Comparison of ENCODE assay signal across 17 cellular contexts in the genomic region with DNA sequence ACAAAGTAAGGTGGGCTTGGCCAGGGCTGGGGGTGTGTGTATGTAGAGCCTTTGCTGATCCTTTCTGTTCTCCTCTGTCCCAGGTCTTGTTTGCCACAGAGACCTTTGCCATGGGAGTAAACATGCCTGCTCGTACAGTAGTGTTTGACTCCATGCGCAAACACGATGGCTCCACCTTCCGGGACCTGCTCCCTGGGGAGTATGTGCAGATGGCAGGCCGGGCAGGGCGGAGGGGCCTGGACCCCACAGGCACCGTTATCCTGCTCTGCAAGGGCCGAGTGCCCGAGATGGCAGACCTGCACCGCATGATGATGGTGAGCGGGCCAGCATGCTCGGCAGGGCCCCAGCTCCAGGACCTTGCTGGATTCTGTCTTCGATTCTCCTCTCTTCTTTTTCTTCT. TPM values are rescaled to one million over a fixed set of nuclear protein-coding genes. Genes with fewer than 3 reads are reported as not detected.
DNase-seq lines count a peak whose midpoint lies in the region; ATAC-seq, FAIRE-seq and TF ChIP-seq lines count a peak whose summit lies in the region.
"Had no signal": no experiment of that assay in that cellular context is flagged by ENCODE, and none has a peak within 500 bp of the region (broad histone marks: within the 10 kb centered on the region; RNA-seq: fewer than 3 reads in every experiment).

No MANE protein-coding gene starts in this region.

- 88 to 91% (median 90%) methylated on average over 13 of the region's 13 CpGs for WGBS in heart left ventricle, 4 donors
- WGBS in K562 (ENCODE audit: insufficient coverage, low coverage, missing lambda C conversion rate) = 94% methylated on average over 13 of the region's 13 CpGs
- 54% methylated on average over 9 of the region's 13 CpGs for WGBS in right lobe of liver (ENCODE audit: insufficient coverage, low coverage, low lambda C conversion rate, missing lambda C conversion rate)
- 94 to 98% (median 95%) methylated on average over 11 to 13 of the region's 13 CpGs for WGBS in spleen, 5 donors

- in situ Hi-C loops in K562 (cut with MboI) = no loop called here

- no peak for TF ChIP-seq EP300 in K562 (IDR thresholded peaks at IDR 0.05; ENCODE audit: low read length)

- TF ChIP-seq CTCF in heart left ventricle (IDR thresholded peaks at IDR 0.05) = no peak
- no peak for TF ChIP-seq CTCF in K562 (IDR thresholded peaks at IDR 0.05 in 2 of 3, conservative IDR thresholded peaks at IDR 0.05 in 1 of 3; ENCODE audit: insufficient read depth in 2 of 3, low read depth in 1 of 3, low read length in 3 of 3)
- TF ChIP-seq CTCF in right lobe of liver (IDR thresholded peaks at IDR 0.05) = peak in 2 of 4 donors; percentile 26 to 28
- TF ChIP-seq CTCF in spleen (IDR thresholded peaks at IDR 0.05 in 8 of 11, conservative IDR thresholded peaks at IDR 0.05 in 3 of 11) = no peak

- peaks cover 11% of the 10 kb centered on the region for H3K79me2 ChIP-seq in K562 (ENCODE audit: control insufficient read depth, insufficient read depth, low read length)

- TF ChIP-seq POLR2A in heart left ventricle (IDR thresholded peaks at IDR 0.05) = no peak
- TF ChIP-seq POLR2A in K562 (conservative IDR thresholded peaks at IDR 0.05) = no peak
- no peak for TF ChIP-seq POLR2A in right lobe of liver (IDR thresholded peaks at IDR 0.05)
- no peak for TF ChIP-seq POLR2A in spleen (IDR thresholded peaks at IDR 0.05)

- no TSS peak for BruUV-seq in K562 (replicated peaks; lab: Mats Ljungman, UMichigan)

- TF ChIP-seq RAD21 in K562 (CRISPR knock-in tag; conservative IDR thresholded peaks at IDR 0.05 in 1 of 2, IDR thresholded peaks at IDR 0.05 in 1 of 2) = no peak

- no peak for FAIRE-seq in K562 (lab: Jason Lieb, UNC)
- FAIRE-seq: H54 had no signal

- no peaks in the 10 kb centered on the region for H3K9me1 ChIP-seq in K562 (ENCODE audit: control insufficient read depth, insufficient read depth, low read length)

- H3K9ac ChIP-seq in K562 (ENCODE audit: insufficient read depth in 1 of 2, low read depth in 2 of 2, low read length in 2 of 2) = no peak overlapping the region
- H3K9ac ChIP-seq: BLaER1 treated with 17β-estradiol and CSF1 and Interleukin-3, amounts not matched to agents 10 nM and 100 nM; GM23248 had no signal

- POLR2A ChIA-PET in K562 (lab: Yijun Ruan, JAX) = no interaction called here

- intact Hi-C loops in Right ventricle myocardium inferior (cut with DNase I) = no loop called here
- intact Hi-C loops in heart left ventricle (cut with DNase I) = no loop called here
- intact Hi-C loops in K562 (cut with micrococcal nuclease) = no loop called here
- intact Hi-C loops in right lobe of liver (cut with DNase I) = no loop called here
- intact Hi-C loops in spleen (cut with DNase I; ENCODE audit: low total_unique reads) = no loop called here

- no peaks in the 10 kb centered on the region for H4K20me1 ChIP-seq in K562 (replicated peaks; ENCODE audit: control insufficient read depth, insufficient read depth, low read length)

- H3K27me3 ChIP-seq in heart left ventricle (no peaks in the 10 kb centered on the region), K562 (ENCODE audit: control insufficient read depth in 2 of 2, insufficient read depth in 2 of 2, low read length in 2 of 2) (no peaks in the 10 kb centered on the region), right lobe of liver (no peaks in the 10 kb centered on the region), spleen (replicated peaks in 1 of 7) (no peaks in the 10 kb centered on the region)
- H3K27me3 ChIP-seq: BLaER1 treated with 17β-estradiol and CSF1 and Interleukin-3, amounts not matched to agents 10 nM and 100 nM had no signal

- no peak overlapping the region for H3K27ac ChIP-seq in heart left ventricle
- no peak overlapping the region for H3K27ac ChIP-seq in K562 (ENCODE audit: extremely low read depth, low read depth, low read length)
- peak overlapping the region in 2 of 3 donors; percentile 25 to 31 for H3K27ac ChIP-seq in right lobe of liver
- H3K27ac ChIP-seq in spleen = no peak overlapping the region
- H3K27ac ChIP-seq: BLaER1 treated with 17β-estradiol and CSF1 and Interleukin-3, amounts not matched to agents 10 nM and 100 nM; GM23248 had no signal

- DNase-seq in Right ventricle myocardium inferior (ENCODE audit: missing footprints) (peak; percentile 47), heart left ventricle (no peak), K562 (ENCODE audit: extremely low read depth in 1 of 4, low spot score in 3 of 4) (no peak), right lobe of liver (peak; percentile 47 to 75 (median 73)), spleen (peak; percentile 56), A172 (ENCODE audit: low spot score) (no peak)
- DNase-seq: 8988T; ACHN; CD4-positive, CD25-positive, alpha-beta regulatory T cell; DMS53; GF-D8; GM23248 had no signal

- CTCF ChIA-PET in K562 (lab: Yijun Ruan, JAX; ENCODE audit: low intra/inter-chr PET ratio) = no interaction called here

- H3K9me3 ChIP-seq in heart left ventricle (no peaks in the 10 kb centered on the region), K562 (replicated peaks; ENCODE audit: control insufficient read depth, insufficient read depth, low read depth, low read length) (no peaks in the 10 kb centered on the region), right lobe of liver (no peaks in the 10 kb centered on the region), spleen (no peaks in the 10 kb centered on the region)
- H3K9me3 ChIP-seq: BLaER1 treated with 17β-estradiol and CSF1 and Interleukin-3, amounts not matched to agents 10 nM and 100 nM had no signal

- ATAC-seq in Right ventricle myocardium inferior = no peak
- ATAC-seq in heart left ventricle = no peak
- no peak for ATAC-seq in K562
- ATAC-seq in right lobe of liver = peak; percentile 63 to 92 (median 86)
- ATAC-seq in HG02981 (IDR thresholded peaks at IDR 0.05; ENCODE audit: unreplicated experiment) = no peak
- ATAC-seq in HG03520 (IDR thresholded peaks at IDR 0.05; ENCODE audit: unreplicated experiment) = no peak

- H2AFZ ChIP-seq in K562 (ENCODE audit: low read depth, low read length) = no peak overlapping the region
- H2AFZ ChIP-seq: GM23248 had no signal

- H3K4me3 ChIP-seq in heart left ventricle = no peak overlapping the region
- H3K4me3 ChIP-seq in K562 = no peak overlapping the region
- no peak overlapping the region for H3K4me3 ChIP-seq in right lobe of liver
- no peak overlapping the region for H3K4me3 ChIP-seq in spleen
- H3K4me3 ChIP-seq: BLaER1 treated with 17β-estradiol and CSF1 and Interleukin-3, amounts not matched to agents 10 nM and 100 nM; GM23248 had no signal

- H3K36me3 ChIP-seq in heart left ventricle (peaks cover 0 to 98% (median 95%) of the 10 kb centered on the region in 9 donors), K562 (ENCODE audit: control insufficient read depth, insufficient read depth, low read length) (peaks cover 98% of the 10 kb centered on the region), right lobe of liver (peaks cover 15 to 80% (median 39%) of the 10 kb centered on the region in 4 donors), spleen (peaks cover 6 to 100% (median 97%) of the 10 kb centered on the region in 6 donors)

- H3K4me1 ChIP-seq in heart left ventricle (peaks cover 0 to 6% (median 3%) of the 10 kb centered on the region in 12 donors), K562 (replicated peaks in 1 of 2; ENCODE audit: control insufficient read depth in 2 of 2, insufficient read depth in 2 of 2, low read length in 2 of 2) (peaks cover 28 to 31% of the 10 kb centered on the region in 2 experiments; a peak in 4 of 5 replicates), right lobe of liver (peaks cover 0 to 17% (median 8%) of the 10 kb centered on the region in 4 donors), spleen (peaks cover 0 to 33% (median 12%) of the 10 kb centered on the region in 6 donors)

- no peak overlapping the region for H3K4me2 ChIP-seq in K562 (ENCODE audit: insufficient read depth, low read length)
- H3K4me2 ChIP-seq: BLaER1 treated with 17β-estradiol and CSF1 and Interleukin-3, amounts not matched to agents 10 nM and 100 nM had no signal

RNA-seq across cellular contexts. Expression of a gene that starts 6.2 kb away (rescaled TPM):
- total RNA-seq in Right ventricle myocardium inferior = 9.8 TPM
- total RNA-seq in heart left ventricle = 10 to 100 TPM in 8 of 9 donors, 1 to 10 TPM in 1; 9.4 to 17.8 (median 12.8) TPM
- polyA plus RNA-seq in heart left ventricle = 10 to 100 TPM; 11.3 to 14.3 TPM
- 48.5 and 121 TPM in 2 replicates for total RNA-seq in K562 (2011; cell fraction: chromatin; rRNA removed; ENCODE audit: low replicate concordance)
- 102 and 121 TPM in 2 replicates for total RNA-seq in K562 (2011; cell fraction: nucleolus; rRNA removed)
- 59.5 and 73.2 TPM in 2 replicates for total RNA-seq in K562 (2011; cell fraction: nucleoplasm; rRNA removed)
- total RNA-seq in K562 (2014; rRNA removed) = 29.0 and 31.1 TPM in 2 replicates
- total RNA-seq in K562 (2014; rRNA removed; fragmentation: Illumina TruSeq; extraction: Trizol) = 9.3 and 13.1 TPM in 2 replicates
- total RNA-seq in K562 (2015; rRNA removed; fragmentation: Illumina TruSeq; extraction: Trizol) = 18.6 and 19.4 TPM in 2 replicates
- 27.6 and 28.5 TPM in 2 replicates for total RNA-seq in K562 (2021)
- polyA plus RNA-seq in K562 (2011; rRNA removed) = 11.9 and 25.1 TPM in 2 replicates
- 31.8 and 33.4 TPM in 2 replicates for polyA plus RNA-seq in K562 (2011; cell fraction: cytosol; rRNA removed)
- polyA plus RNA-seq in K562 (2011; cell fraction: nucleus; rRNA removed) = 168 and 185 TPM in 2 replicates
- 27.9 and 39.5 TPM in 2 replicates for polyA plus RNA-seq in K562 (2012)
- 30.4 and 31.8 TPM in 2 replicates for polyA plus RNA-seq in K562 (2014; fragmentation: Illumina TruSeq; extraction: Trizol)
- 1 to 10 TPM; 6.4 to 7.3 TPM for polyA plus RNA-seq in K562 (2014; fragmentation: Nextera tagmentation; extraction: Ambion mirVana)
- polyA plus RNA-seq in K562 (2014; rRNA removed) = 31.9 and 35.1 TPM in 2 replicates
- polyA minus RNA-seq in K562 (2011; rRNA and poly(A)+ RNA removed) = 11.3 and 11.5 TPM in 2 replicates
- 9.3 and 12.2 TPM in 2 replicates for polyA minus RNA-seq in K562 (2011; cell fraction: cytosol; rRNA and poly(A)+ RNA removed)
- 38.9 and 52.6 TPM in 2 replicates for polyA minus RNA-seq in K562 (2011; cell fraction: nucleus; rRNA and poly(A)+ RNA removed)
- total RNA-seq in right lobe of liver = 10 to 100 TPM in 5 of 6 experiments, 1 to 10 TPM in 1; 9.8 to 14.6 (median 12.1) TPM
- 10 to 100 TPM; 21.0 to 34.3 (median 26.2) TPM for total RNA-seq in spleen
- 10 to 100 TPM; 19.1 to 28.1 (median 26.3) TPM for polyA plus RNA-seq in spleen
- total RNA-seq in A172 (2014; rRNA removed; shearing (Covaris generic)) = 16.4 and 17.9 TPM in 2 replicates

RNA-seq across cellular contexts. Expression of a gene that starts 6.7 kb away (rescaled TPM):
- total RNA-seq in Right ventricle myocardium inferior = 30.7 TPM
- 10 to 100 TPM; 24.5 to 51.8 (median 36.4) TPM for total RNA-seq in heart left ventricle
- 10 to 100 TPM; 29.3 to 35.1 TPM for polyA plus RNA-seq in heart left ventricle
- total RNA-seq in K562 (2011; cell fraction: chromatin; rRNA removed; ENCODE audit: low replicate concordance) = 247 and 681 TPM in 2 replicates
- total RNA-seq in K562 (2011; cell fraction: nucleolus; rRNA removed) = 350 and 365 TPM in 2 replicates
- 202 and 277 TPM in 2 replicates for total RNA-seq in K562 (2011; cell fraction: nucleoplasm; rRNA removed)
- 45.0 and 45.1 TPM in 2 replicates for total RNA-seq in K562 (2014; rRNA removed)
- total RNA-seq in K562 (2014; rRNA removed; fragmentation: Illumina TruSeq; extraction: Trizol) = 27.0 and 35.5 TPM in 2 replicates
- 33.6 and 34.5 TPM in 2 replicates for total RNA-seq in K562 (2015; rRNA removed; fragmentation: Illumina TruSeq; extraction: Trizol)
- 88.4 and 94.6 TPM in 2 replicates for total RNA-seq in K562 (2021)
- 38.8 and 84.8 TPM in 2 replicates for polyA plus RNA-seq in K562 (2011; rRNA removed)
- polyA plus RNA-seq in K562 (2011; cell fraction: cytosol; rRNA removed) = 32.7 and 35.6 TPM in 2 replicates
- 626 and 727 TPM in 2 replicates for polyA plus RNA-seq in K562 (2011; cell fraction: nucleus; rRNA removed)
- 63.3 and 102 TPM in 2 replicates for polyA plus RNA-seq in K562 (2012)
- polyA plus RNA-seq in K562 (2014; fragmentation: Illumina TruSeq; extraction: Trizol) = 45.1 and 50.3 TPM in 2 replicates
- polyA plus RNA-seq in K562 (2014; fragmentation: Nextera tagmentation; extraction: Ambion mirVana) = 1 to 10 TPM; 3.3 to 7.8 TPM
- 58.3 and 61.3 TPM in 2 replicates for polyA plus RNA-seq in K562 (2014; rRNA removed)
- 63.6 and 66.0 TPM in 2 replicates for polyA minus RNA-seq in K562 (2011; rRNA and poly(A)+ RNA removed)
- 45.1 and 49.1 TPM in 2 replicates for polyA minus RNA-seq in K562 (2011; cell fraction: cytosol; rRNA and poly(A)+ RNA removed)
- 128 and 164 TPM in 2 replicates for polyA minus RNA-seq in K562 (2011; cell fraction: nucleus; rRNA and poly(A)+ RNA removed)
- total RNA-seq in right lobe of liver = 10 to 100 TPM; 26.3 to 73.1 (median 47.1) TPM
- 100 to 1,000 TPM in 1 of 7 donors, 10 to 100 TPM in 6; 52.1 to 102 (median 75.7) TPM for total RNA-seq in spleen
- 100 to 1,000 TPM in 2 of 3 donors, 10 to 100 TPM in 1; 61.8 to 107 (median 102) TPM for polyA plus RNA-seq in spleen
- total RNA-seq in A172 (2014; rRNA removed; shearing (Covaris generic)) = 26.0 and 29.9 TPM in 2 replicates

RNA-seq across cellular contexts. Expression of a gene that starts 6.9 kb away (rescaled TPM):
- 41.9 TPM for total RNA-seq in Right ventricle myocardium inferior
- 10 to 100 TPM; 37.2 to 82.0 (median 46.4) TPM for total RNA-seq in heart left ventricle
- polyA plus RNA-seq in heart left ventricle = 10 to 100 TPM; 35.4 to 82.0 TPM
- total RNA-seq in K562 (2011; cell fraction: chromatin; rRNA removed; ENCODE audit: low replicate concordance) = 47.1 and 78.6 TPM in 2 replicates
- 45.5 and 59.2 TPM in 2 replicates for total RNA-seq in K562 (2011; cell fraction: nucleolus; rRNA removed)
- total RNA-seq in K562 (2011; cell fraction: nucleoplasm; rRNA removed) = 52.1 and 52.4 TPM in 2 replicates
- 130 and 139 TPM in 2 replicates for total RNA-seq in K562 (2014; rRNA removed)
- total RNA-seq in K562 (2014; rRNA removed; fragmentation: Illumina TruSeq; extraction: Trizol) = 76.2 and 86.2 TPM in 2 replicates
- total RNA-seq in K562 (2015; rRNA removed; fragmentation: Illumina TruSeq; extraction: Trizol) = 108 and 110 TPM in 2 replicates
- 87.6 and 91.5 TPM in 2 replicates for total RNA-seq in K562 (2021)
- polyA plus RNA-seq in K562 (2011; rRNA removed) = 63.9 and 79.5 TPM in 2 replicates
- 56.5 and 70.8 TPM in 2 replicates for polyA plus RNA-seq in K562 (2011; cell fraction: cytosol; rRNA removed)
- polyA plus RNA-seq in K562 (2011; cell fraction: nucleus; rRNA removed) = 100 and 111 TPM in 2 replicates
- 111 and 134 TPM in 2 replicates for polyA plus RNA-seq in K562 (2012)
- polyA plus RNA-seq in K562 (2014; fragmentation: Illumina TruSeq; extraction: Trizol) = 148 and 154 TPM in 2 replicates
- polyA plus RNA-seq in K562 (2014; fragmentation: Nextera tagmentation; extraction: Ambion mirVana) = 10 to 100 TPM; 15.2 to 18.1 TPM
- polyA plus RNA-seq in K562 (2014; rRNA removed) = 143 and 157 TPM in 2 replicates
- 32.8 and 42.7 TPM in 2 replicates for polyA minus RNA-seq in K562 (2011; rRNA and poly(A)+ RNA removed)
- 38.1 and 40.2 TPM in 2 replicates for polyA minus RNA-seq in K562 (2011; cell fraction: cytosol; rRNA and poly(A)+ RNA removed)
- polyA minus RNA-seq in K562 (2011; cell fraction: nucleus; rRNA and poly(A)+ RNA removed) = 26.9 and 38.8 TPM in 2 replicates
- total RNA-seq in right lobe of liver = 10 to 100 TPM in 5 of 6 experiments, 1 to 10 TPM in 1; 9.3 to 33.8 (median 18.3) TPM
- 10 to 100 TPM; 37.4 to 50.7 (median 44.8) TPM for total RNA-seq in spleen
- 10 to 100 TPM; 35.0 to 47.1 (median 45.3) TPM for polyA plus RNA-seq in spleen
- total RNA-seq in A172 (2014; rRNA removed; shearing (Covaris generic)) = 92.1 and 117 TPM in 2 replicates

RNA-seq across cellular contexts. Expression of a gene that starts 16.2 kb away (rescaled TPM):
- total RNA-seq in Right ventricle myocardium inferior = 92.1 TPM
- 100 to 1,000 TPM in 3 of 9 donors, 10 to 100 TPM in 6; 51.6 to 301 (median 82.4) TPM for total RNA-seq in heart left ventricle
- polyA plus RNA-seq in heart left ventricle = 10 to 100 TPM; 34.5 to 34.6 TPM
- total RNA-seq in K562 (2011; cell fraction: chromatin; rRNA removed; ENCODE audit: low replicate concordance) = 26.8 and 57.5 TPM in 2 replicates
- total RNA-seq in K562 (2011; cell fraction: nucleolus; rRNA removed) = 34.0 and 42.2 TPM in 2 replicates
- 22.1 and 27.8 TPM in 2 replicates for total RNA-seq in K562 (2011; cell fraction: nucleoplasm; rRNA removed)
- 4.6 and 6.4 TPM in 2 replicates for total RNA-seq in K562 (2014; rRNA removed)
- 2.2 and 3.5 TPM in 2 replicates for total RNA-seq in K562 (2014; rRNA removed; fragmentation: Illumina TruSeq; extraction: Trizol)
- 6.6 and 6.9 TPM in 2 replicates for total RNA-seq in K562 (2015; rRNA removed; fragmentation: Illumina TruSeq; extraction: Trizol)
- 7.6 and 9.3 TPM in 2 replicates for total RNA-seq in K562 (2021)
- polyA plus RNA-seq in K562 (2011; rRNA removed) = 7.2 and 14.8 TPM in 2 replicates
- polyA plus RNA-seq in K562 (2011; cell fraction: cytosol; rRNA removed) = 11.2 and 13.8 TPM in 2 replicates
- 42.4 and 58.8 TPM in 2 replicates for polyA plus RNA-seq in K562 (2011; cell fraction: nucleus; rRNA removed)
- polyA plus RNA-seq in K562 (2012) = 9.7 and 11.2 TPM in 2 replicates
- 5.0 and 6.5 TPM in 2 replicates for polyA plus RNA-seq in K562 (2014; fragmentation: Illumina TruSeq; extraction: Trizol)
- polyA plus RNA-seq in K562 (2014; fragmentation: Nextera tagmentation; extraction: Ambion mirVana) = under 1 TPM; 0.27 to 0.50 TPM
- polyA plus RNA-seq in K562 (2014; rRNA removed) = 6.1 and 7.2 TPM in 2 replicates
- polyA minus RNA-seq in K562 (2011; rRNA and poly(A)+ RNA removed) = 5.8 and 10.2 TPM in 2 replicates
- polyA minus RNA-seq in K562 (2011; cell fraction: cytosol; rRNA and poly(A)+ RNA removed) = 4.3 and 5.0 TPM in 2 replicates
- 12.0 and 25.4 TPM in 2 replicates for polyA minus RNA-seq in K562 (2011; cell fraction: nucleus; rRNA and poly(A)+ RNA removed)
- total RNA-seq in right lobe of liver = 1,000 to 10,000 TPM; 1,495 to 2,818 (median 2,205) TPM
- 100 to 1,000 TPM; 101 to 332 (median 166) TPM for total RNA-seq in spleen
- polyA plus RNA-seq in spleen = 10 to 100 TPM; 50.1 to 58.3 (median 53.5) TPM
- total RNA-seq in A172 (2014; rRNA removed; shearing (Covaris generic)) = 1.2 and 1.6 TPM in 2 replicates
- total RNA-seq: HT1080 had no signal

RNA-seq across cellular contexts. Expression of a gene that starts 19.8 kb away (rescaled TPM):
- total RNA-seq in Right ventricle myocardium inferior (8.8 TPM), heart left ventricle (100 to 1,000 TPM in 1 of 9 donors, 10 to 100 TPM in 1, 1 to 10 TPM in 7; 3.0 to 151 (median 5.3) TPM), K562 (2014; rRNA removed) (not detected in 2 replicates), K562 (2014; rRNA removed; fragmentation: Illumina TruSeq; extraction: Trizol) (not detected in 2 replicates), K562 (2015; rRNA removed; fragmentation: Illumina TruSeq; extraction: Trizol) (0.22 TPM in 1 of 2 replicates, not detected in the other), K562 (2021) (0.91 and 1.1 TPM in 2 replicates), right lobe of liver (1,000 to 10,000 TPM; 1,939 to 4,112 (median 3,131) TPM), spleen (10 to 100 TPM in 6 of 7 donors, 1 to 10 TPM in 1; 5.4 to 35.8 (median 20.1) TPM)
- polyA plus RNA-seq in heart left ventricle (1 to 10 TPM; 3.7 to 5.4 TPM), K562 (2011; rRNA removed) (0.20 and 0.21 TPM in 2 replicates), K562 (2014; fragmentation: Illumina TruSeq; extraction: Trizol) (0.17 TPM in 1 of 2 replicates, not detected in the other), K562 (2014; fragmentation: Nextera tagmentation; extraction: Ambion mirVana) (under 1 TPM; 0.08 to 0.38 TPM), K562 (2014; rRNA removed) (0.16 TPM in 1 of 2 replicates, not detected in the other), spleen (10 to 100 TPM; 24.1 to 31.2 (median 24.3) TPM)
- 0.88 and 2.0 TPM in 2 replicates for total RNA-seq in K562 (2011; cell fraction: chromatin; rRNA removed; ENCODE audit: low replicate concordance)
- total RNA-seq in K562 (2011; cell fraction: nucleolus; rRNA removed) = 1.2 and 1.4 TPM in 2 replicates
- total RNA-seq in K562 (2011; cell fraction: nucleoplasm; rRNA removed) = 0.95 TPM in 1 of 2 replicates, not detected in the other
- polyA plus RNA-seq in K562 (2011; cell fraction: cytosol; rRNA removed) = not detected in 2 replicates
- 0.88 and 2.2 TPM in 2 replicates for polyA plus RNA-seq in K562 (2011; cell fraction: nucleus; rRNA removed)
- 0.69 and 1.1 TPM in 2 replicates for polyA plus RNA-seq in K562 (2012)
- not detected in 2 replicates for polyA minus RNA-seq in K562 (2011; rRNA and poly(A)+ RNA removed)
- 0.48 and 4.1 TPM in 2 replicates for polyA minus RNA-seq in K562 (2011; cell fraction: cytosol; rRNA and poly(A)+ RNA removed)
- polyA minus RNA-seq in K562 (2011; cell fraction: nucleus; rRNA and poly(A)+ RNA removed) = 0.67 TPM in 1 of 2 replicates, not detected in the other
- total RNA-seq in A172 (2014; rRNA removed; shearing (Covaris generic)) = 3.7 and 4.0 TPM in 2 replicates
- total RNA-seq: HT1080 had no signal

Comparison
In these comparisons a context has a peak if more than half of its experiments do, and no peak if none do; other contexts are left out.
1. DNase-seq: peak in Right ventricle myocardium inferior (single experiment), right lobe of liver (3 of 3) and spleen (single experiment); none in heart left ventricle (0 of 5), K562 (0 of 4) and A172 (single experiment).
2. ATAC-seq: peak in right lobe of liver (4 of 4); none in Right ventricle myocardium inferior (single experiment), heart left ventricle (0 of 4), K562 (single experiment), HG02981 (single experiment) and HG03520 (single experiment).
3. H3K27ac ChIP-seq: peak in right lobe of liver (2 of 3); none in heart left ventricle (0 of 12), K562 (single experiment) and spleen (0 of 8).